Comparison of ENCODE assay signal across 24 cellular contexts in the genomic region with DNA sequence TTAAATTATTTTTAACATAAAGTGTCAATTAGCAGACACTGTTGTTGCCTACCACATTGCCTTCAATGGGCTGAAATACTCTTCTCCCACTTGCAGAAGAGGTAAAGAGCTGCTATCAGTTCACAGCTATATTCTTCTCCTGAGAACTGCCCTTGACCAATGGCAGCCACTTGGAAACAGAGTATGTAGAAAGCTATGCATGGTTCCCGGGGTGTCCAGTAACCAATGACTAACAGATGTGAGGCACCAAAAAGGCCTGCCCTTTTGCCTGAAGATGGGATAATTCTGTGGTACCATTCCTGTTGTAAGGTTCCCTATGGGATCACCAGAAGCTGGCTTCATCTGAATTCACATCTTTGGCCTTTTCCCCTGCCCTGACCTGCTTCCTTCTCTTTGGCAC.
"Had no signal": no experiment of that assay in that cellular context is flagged by ENCODE, and none has a peak within 500 bp of the region (broad histone marks: within the 10 kb centered on the region; RNA-seq: fewer than 3 reads in every experiment).

No MANE protein-coding gene starts in this region.

- H3K9me3 ChIP-seq: colonic mucosa, gastroesophageal sphincter, neutrophil, psoas muscle, stomach, thoracic aorta had no signal

- H3K4me1 ChIP-seq: colonic mucosa, gastroesophageal sphincter, psoas muscle had no signal

- H3K27ac ChIP-seq: colonic mucosa, gastroesophageal sphincter, neutrophil, psoas muscle, skin epidermis, stomach, thoracic aorta had no signal

- DNase-seq: cerebellar nuclear complex; colonic mucosa; effector CD4-positive, alpha-beta T cell; endodermal cell; erythroblast; glutamatergic neuron; left colon; left ventricle myocardium superior; mesenchymal stem cell; naive thymus-derived CD4-positive, alpha-beta T cell; nephron progenitor cell; psoas muscle; retina; stimulated activated CD4-positive, alpha-beta T cell treated with anti-CD3 and anti-CD28 coated beads, Interleukin-2, amount 100 ng/mL, for 24 hours; stimulated activated naive CD4-positive, alpha-beta T cell; stomach; substantia nigra; trophoblast cell had no signal

- H3K4me3 ChIP-seq: colonic mucosa, gastroesophageal sphincter, lung, psoas muscle, skin epidermis, stomach, thoracic aorta had no signal

- ATAC-seq: gastroesophageal sphincter; left colon; left ventricle myocardium superior; naive thymus-derived CD4-positive, alpha-beta T cell; psoas muscle; sciatic nerve had no signal

- H3K36me3 ChIP-seq: colonic mucosa, gastroesophageal sphincter, neutrophil, stomach, thoracic aorta had no signal

- H3K27me3 ChIP-seq: colonic mucosa, gastroesophageal sphincter, neutrophil, stomach had no signal
